Comparison of ENCODE assay signal across 9 cellular contexts in genomic region chr1:161398900-161399256, GRCh38. TPM values are rescaled to one million over a fixed set of nuclear protein-coding genes. Genes with fewer than 3 reads are reported as not detected.
DNase-seq lines count a peak whose midpoint lies in the region; ATAC-seq and TF ChIP-seq lines count a peak whose summit lies in the region.
"Had no signal": no experiment of that assay in that cellular context is flagged by ENCODE, and none has a peak within 500 bp of the region (broad histone marks: within the 10 kb centered on the region; RNA-seq: fewer than 3 reads in every experiment).

No MANE protein-coding gene starts in this region.

- DNase-seq in Panc1 (ENCODE audit: low read depth, low spot score), result no peak
- DNase-seq in fibroblast of pulmonary artery (ENCODE audit: low read depth), result no peak
- no peak for DNase-seq in psoas muscle
- DNase-seq in kidney glomerular epithelial cell (lab: John Stamatoyannopoulos, UW), result no peak
- DNase-seq in NCI-H69 (lab: John Stamatoyannopoulos, UW), result no peak
- DNase-seq in stimulated activated naive CD4-positive, alpha-beta T cell (lab: John Stamatoyannopoulos, UW), result no peak

- CTCF ChIA-PET in Panc1 (lab: Charles Lee), result no interaction called here

- WGBS in psoas muscle, 3 donors, result 3 to 8% (median 6%) methylated on average over 17 of the region's 17 CpGs

- H3K9me3 ChIP-seq in Panc1 (ENCODE audit: control insufficient read depth, insufficient read depth, low read depth, low read length) (no peaks in the 10 kb centered on the region), psoas muscle (no peaks in the 10 kb centered on the region)

- TF ChIP-seq CTCF in Panc1 (IDR thresholded peaks at IDR 0.05) (no peak), fibroblast of pulmonary artery (IDR thresholded peaks at IDR 0.05; ENCODE audit: low read length, missing control alignments) (no peak), psoas muscle (IDR thresholded peaks at IDR 0.05) (no peak)

- POLR2A ChIA-PET in Panc1 (lab: Charles Lee), result no interaction called here

- H3K36me3 ChIP-seq in Panc1 (ENCODE audit: control insufficient read depth, insufficient read depth, low read length) (no peaks in the 10 kb centered on the region), psoas muscle (ENCODE audit: insufficient read depth in 1 of 2, low read depth in 1 of 2) (no peaks in the 10 kb centered on the region)

- H3K4me3 ChIP-seq in Panc1 (ENCODE audit: low read depth in 2 of 2, low read length in 2 of 2) (peak overlapping the region; percentile 74 to 82), fibroblast of pulmonary artery (replicated peaks; ENCODE audit: low read depth, low read length) (peak overlapping the region; percentile 86), psoas muscle (peak overlapping the region; percentile 71)

- ATAC-seq in GM19025 (IDR thresholded peaks at IDR 0.05; ENCODE audit: low read depth, unreplicated experiment), result peak; percentile 4
- ATAC-seq in Panc1, result peak; percentile 20
- peak; percentile 26 to 46 (median 36) for ATAC-seq in psoas muscle
- no peak for ATAC-seq in GM18520 (IDR thresholded peaks at IDR 0.05; ENCODE audit: unreplicated experiment)

- TSS peak; percentile 98 for BruUV-seq in Panc1 (replicated peaks; lab: Mats Ljungman, UMichigan)

- intact Hi-C loops in Panc1 (cut with micrococcal nuclease; ENCODE audit: unreplicated experiment) (no loop called here), psoas muscle (cut with DNase I) (no loop called here)

- H3K27me3 ChIP-seq in Panc1 (ENCODE audit: control insufficient read depth, insufficient read depth, low read length), result no peaks in the 10 kb centered on the region
- H3K27me3 ChIP-seq in psoas muscle (ENCODE audit: insufficient read depth in 3 of 3, low read length in 2 of 3), result no peaks in the 10 kb centered on the region

- H3K4me1 ChIP-seq in Panc1 (ENCODE audit: control insufficient read depth, insufficient read depth, low read length), result peaks cover 34% of the 10 kb centered on the region
- H3K4me1 ChIP-seq in psoas muscle, result no peaks in the 10 kb centered on the region

- H3K27ac ChIP-seq in Panc1 (ENCODE audit: low read length) (peak overlapping the region; percentile 100), psoas muscle (peak overlapping the region; percentile 96)

- in situ Hi-C loops in Panc1 (cut with HindIII; ENCODE audit: low pct_unique_long_range_greater_than_20kb, low sequenced_read_pairs), result loop anchor here (25.0 kb wide), 1 partner anchor 187 kb away; the partner anchor contains the start of genes APOA2, FCER1G and NDUFS2

RNA-seq across cellular contexts. Expression of gene CFAP126, which starts 31.2 kb away (rescaled TPM):
- not detected for total RNA-seq in Panc1 (2021; ENCODE audit: unreplicated experiment)
- 1.1 TPM for polyA plus RNA-seq in Panc1 (2012; ENCODE audit: insufficient read length)
- total RNA-seq in psoas muscle, result not detected
- polyA plus RNA-seq in psoas muscle, result under 1 TPM in 1 of 3 donors, not detected in 2; 0.16 TPM
- total RNA-seq: T-helper 1 cell treated with Interleukin-12 subunit alpha and Interleukin-12 subunit beta and Interleukin-4 antibody, amounts not matched to agents 30 ng/mL and 1 ng/mL, for 36 hours had no signal
